16 cellular contexts compared by ENCODE assay signal in genomic region chr20:57437672-57438330, GRCh38. TPM values are rescaled to one million over a fixed set of nuclear protein-coding genes. Genes with fewer than 3 reads are reported as not detected.
DNase-seq lines count a peak whose midpoint lies in the region; ATAC-seq and TF ChIP-seq lines count a peak whose summit lies in the region.
"Had no signal": no experiment of that assay in that cellular context is flagged by ENCODE, and none has a peak within 500 bp of the region (broad histone marks: within the 10 kb centered on the region; RNA-seq: fewer than 3 reads in every experiment).

No MANE protein-coding gene starts in this region.

- peak overlapping the region; percentile 21 for H3K27ac Mint-ChIP-seq in activated CD4-positive, alpha-beta T cell treated with anti-CD3 and anti-CD28 coated beads, Interleukin-2, amount 10 ng/mL, durations not matched to agents 7 days and 5 days
- no peak overlapping the region for H3K27ac Mint-ChIP-seq in activated CD4-positive, alpha-beta T cell treated with anti-CD3 and anti-CD28 coated beads, Interleukin-2, amount 10 ng/mL, durations not matched to agents 24 days and 14 days
- H3K27ac Mint-ChIP-seq: T-helper 17 cell had no signal

- no peak for ATAC-seq in aorta (ENCODE audit: low FRiP score)
- ATAC-seq: body of pancreas, T-helper 17 cell had no signal

- POLR2A ChIA-PET in activated CD4-positive, alpha-beta T cell treated with anti-CD3 and anti-CD28 coated beads, Interleukin-2, amount 10 ng/mL, durations not matched to agents 7 days and 5 days (lab: Charles Lee) = no interaction called here

- H3K4me3 Mint-ChIP-seq in activated CD4-positive, alpha-beta T cell treated with anti-CD3 and anti-CD28 coated beads, Interleukin-2, amount 10 ng/mL, durations not matched to agents 7 days and 5 days = no peak overlapping the region
- H3K4me3 Mint-ChIP-seq in activated CD4-positive, alpha-beta T cell treated with anti-CD3 and anti-CD28 coated beads, Interleukin-2, amount 10 ng/mL, durations not matched to agents 24 days and 14 days = no peak overlapping the region
- H3K4me3 Mint-ChIP-seq: T-helper 17 cell had no signal

- intact Hi-C loops in activated CD4-positive, alpha-beta T cell treated with anti-CD3 and anti-CD28 coated beads, Interleukin-2, amount 10 ng/mL, durations not matched to agents 24 days and 14 days (cut with micrococcal nuclease) = loop anchor here (10.0 kb wide), 1 partner anchor 57 kb away; no protein-coding TSS in a partner anchor
- intact Hi-C loops in aorta (cut with DNase I) = loop anchor here in 1 of 2 donors (5.0 kb wide), 1 partner anchor 46 kb away; the partner anchor contains the start of gene RBM38

- H3K4me1 ChIP-seq in cardiac muscle cell (ENCODE audit: low read depth) = peaks cover 63% of the 10 kb centered on the region
- H3K4me1 ChIP-seq in neutrophil (ENCODE audit: control insufficient read depth in 1 of 2, insufficient read depth in 1 of 2, low read depth in 1 of 2, low read length in 1 of 2) = peaks cover 66 to 80% of the 10 kb centered on the region in 2 experiments
- H3K4me1 ChIP-seq in aorta (ENCODE audit: control insufficient read depth in 1 of 2, insufficient read depth in 2 of 2, low read length in 2 of 2) = peaks cover 0 to 2% of the 10 kb centered on the region in 2 donors

- WGBS in aorta, 2 donors = 32 to 36% methylated on average over 18 of the region's 18 CpGs

- TF ChIP-seq CTCF in cardiac muscle cell (IDR thresholded peaks at IDR 0.05; ENCODE audit: low read depth, low read length) (no peak), neutrophil (IDR thresholded peaks at IDR 0.05) (no peak)

- H3K27me3 Mint-ChIP-seq in activated CD4-positive, alpha-beta T cell treated with anti-CD3 and anti-CD28 coated beads, Interleukin-2, amount 10 ng/mL, durations not matched to agents 7 days and 5 days = no peaks in the 10 kb centered on the region
- no peaks in the 10 kb centered on the region for H3K27me3 Mint-ChIP-seq in activated CD4-positive, alpha-beta T cell treated with anti-CD3 and anti-CD28 coated beads, Interleukin-2, amount 10 ng/mL, durations not matched to agents 24 days and 14 days
- H3K27me3 Mint-ChIP-seq: T-helper 17 cell had no signal

- CTCF ChIA-PET in activated CD4-positive, alpha-beta T cell treated with anti-CD3 and anti-CD28 coated beads, Interleukin-2, amount 10 ng/mL, durations not matched to agents 7 days and 5 days (lab: Charles Lee) = interaction anchor here (0.6 to 1.2 kb wide), 3 partner anchors 9 to 949 kb away, joined by 3 to 7 read pairs (median 4); no protein-coding TSS in a partner anchor

- H3K36me3 Mint-ChIP-seq in activated CD4-positive, alpha-beta T cell treated with anti-CD3 and anti-CD28 coated beads, Interleukin-2, amount 10 ng/mL, durations not matched to agents 7 days and 5 days (ENCODE audit: low read depth) = peaks cover 7% of the 10 kb centered on the region
- no peaks in the 10 kb centered on the region for H3K36me3 Mint-ChIP-seq in activated CD4-positive, alpha-beta T cell treated with anti-CD3 and anti-CD28 coated beads, Interleukin-2, amount 10 ng/mL, durations not matched to agents 24 days and 14 days (ENCODE audit: low read depth)

- H3K27me3 ChIP-seq in cardiac muscle cell = no peaks in the 10 kb centered on the region
- no peaks in the 10 kb centered on the region for H3K27me3 ChIP-seq in neutrophil
- no peaks in the 10 kb centered on the region for H3K27me3 ChIP-seq in aorta (ENCODE audit: control insufficient read depth in 1 of 2, insufficient read depth in 2 of 2, low read length in 1 of 2)
- H3K27me3 ChIP-seq: body of pancreas had no signal

- H3K4me3 ChIP-seq in cardiac muscle cell = no peak overlapping the region
- peak overlapping the region in 1 of 2 experiments; percentile 18 for H3K4me3 ChIP-seq in neutrophil (ENCODE audit: low read depth in 1 of 2, low read length in 1 of 2)
- no peak overlapping the region for H3K4me3 ChIP-seq in aorta (ENCODE audit: low read length in 2 of 2)
- H3K4me3 ChIP-seq: body of pancreas had no signal

- peaks cover 46% of the 10 kb centered on the region for H3K4me1 Mint-ChIP-seq in activated CD4-positive, alpha-beta T cell treated with anti-CD3 and anti-CD28 coated beads, Interleukin-2, amount 10 ng/mL, durations not matched to agents 7 days and 5 days
- H3K4me1 Mint-ChIP-seq in activated CD4-positive, alpha-beta T cell treated with anti-CD3 and anti-CD28 coated beads, Interleukin-2, amount 10 ng/mL, durations not matched to agents 24 days and 14 days = peaks cover 27% of the 10 kb centered on the region

- H3K36me3 ChIP-seq in cardiac muscle cell (peaks cover 5% of the 10 kb centered on the region), neutrophil (no peaks in the 10 kb centered on the region), aorta (ENCODE audit: control insufficient read depth in 1 of 2, insufficient read depth in 2 of 2, low read length in 1 of 2) (no peaks in the 10 kb centered on the region)

- H3K27ac ChIP-seq in cardiac muscle cell = peak overlapping the region; percentile 100
- peak overlapping the region; percentile 74 for H3K27ac ChIP-seq in neutrophil
- peak overlapping the region; percentile 2 to 84 for H3K27ac ChIP-seq in aorta (ENCODE audit: low read depth in 1 of 2, low read length in 2 of 2)

- no peaks in the 10 kb centered on the region for H3K9me3 Mint-ChIP-seq in activated CD4-positive, alpha-beta T cell treated with anti-CD3 and anti-CD28 coated beads, Interleukin-2, amount 10 ng/mL, durations not matched to agents 7 days and 5 days
- no peaks in the 10 kb centered on the region for H3K9me3 Mint-ChIP-seq in activated CD4-positive, alpha-beta T cell treated with anti-CD3 and anti-CD28 coated beads, Interleukin-2, amount 10 ng/mL, durations not matched to agents 24 days and 14 days

- no peak for DNase-seq in activated CD4-positive, alpha-beta T cell treated with anti-CD3 and anti-CD28 coated beads, Interleukin-2, amount 10 ng/mL, durations not matched to agents 7 days and 5 days
- DNase-seq in activated CD4-positive, alpha-beta T cell treated with anti-CD3 and anti-CD28 coated beads, Interleukin-2, amount 10 ng/mL, durations not matched to agents 24 days and 14 days = no peak
- DNase-seq in cardiac muscle cell (ENCODE audit: low read depth in 1 of 2, low spot score in 1 of 2) (no peak), aorta (peak in 1 of 2 donors; percentile 85), GOT3 (lab: John Stamatoyannopoulos, UW) (no peak), NCI-H187 treated with DMSO at 0.1 percent for 48 hours (lab: John Stamatoyannopoulos, UW) (no peak), NCI-H128 (lab: John Stamatoyannopoulos, UW; ENCODE audit: unreplicated experiment) (no peak)
- DNase-seq: activated CD4-positive, CD25-positive, alpha-beta regulatory T cell treated with anti-CD3 and anti-CD28 coated beads, Interleukin-2, amount 50 U/mL, for 72 hours; activated CD8-positive, alpha-beta memory T cell treated with anti-CD3 and anti-CD28 coated beads, Interleukin-2, amount 50 U/mL, for 4 hours; activated naive CD4-positive, alpha-beta T cell; body of pancreas; H9; kidney glomerular epithelial cell; NCI-H2081 treated with DMSO at 0.1 percent for 48 hours; T-helper 17 cell had no signal

- H3K9me3 ChIP-seq in cardiac muscle cell (ENCODE audit: low read depth) = no peaks in the 10 kb centered on the region
- H3K9me3 ChIP-seq in neutrophil = no peaks in the 10 kb centered on the region
- H3K9me3 ChIP-seq in aorta (ENCODE audit: control insufficient read depth, low read length) = no peaks in the 10 kb centered on the region
- H3K9me3 ChIP-seq: body of pancreas had no signal

RNA-seq across cellular contexts. Expression of gene RBM38, which starts 46.6 kb away (rescaled TPM):
- 10 to 100 TPM; 97.3 to 98.8 TPM for total RNA-seq in activated CD4-positive, alpha-beta T cell treated with anti-CD3 and anti-CD28 coated beads, Interleukin-2, amount 10 ng/mL, durations not matched to agents 7 days and 5 days
- total RNA-seq in activated CD4-positive, alpha-beta T cell treated with anti-CD3 and anti-CD28 coated beads, Interleukin-2, amount 10 ng/mL, durations not matched to agents 24 days and 14 days = 100 and 103 TPM in 2 replicates
- 420 and 625 TPM in 2 replicates for total RNA-seq in cardiac muscle cell
- polyA plus RNA-seq in cardiac muscle cell = 404 and 626 TPM in 2 replicates
- 10 to 100 TPM; 19.3 to 20.7 TPM for total RNA-seq in aorta
- polyA plus RNA-seq in aorta = 10 to 100 TPM in 1 of 2 donors, 1 to 10 TPM in 1; 7.3 to 14.7 TPM

Comparison
In these comparisons a context has a peak if more than half of its experiments do, and no peak if none do; other contexts are left out.
1. H3K27ac ChIP-seq: peak in every context shown above with its lines; median percentile 100 in cardiac muscle cell; 74 in neutrophil; 43 in aorta.